Comparison of ENCODE assay signal across 34 cellular contexts in the genomic region with DNA sequence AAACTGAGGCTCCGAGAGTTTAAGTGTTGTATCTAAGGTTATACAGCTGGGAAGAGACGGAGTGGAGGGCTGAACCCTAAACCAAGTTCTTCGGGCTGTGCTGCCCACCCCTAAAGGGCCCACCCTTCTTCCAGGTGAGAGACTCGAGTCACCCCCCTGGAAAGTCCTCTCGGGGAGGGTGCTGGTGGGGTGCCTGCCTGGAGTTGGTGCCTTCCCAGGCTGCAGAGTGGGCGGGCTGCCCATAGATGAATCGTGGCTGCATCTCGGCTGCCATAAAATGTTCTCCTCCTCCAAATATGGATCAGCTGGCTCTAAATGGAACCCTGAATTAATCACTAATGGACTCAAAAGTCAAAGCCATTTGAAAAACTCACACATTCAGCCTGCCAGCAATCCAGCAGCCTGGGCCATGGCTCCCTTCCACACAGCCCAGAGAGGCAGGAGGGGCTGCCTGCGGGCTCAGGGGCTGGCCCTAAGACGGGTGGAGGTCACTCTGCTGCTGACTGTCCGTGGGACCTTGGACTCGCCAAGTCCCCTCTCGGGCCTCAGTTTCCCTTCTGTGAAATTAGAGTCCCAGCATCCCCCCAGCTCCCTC. TPM values are rescaled to one million over a fixed set of nuclear protein-coding genes. Genes with fewer than 3 reads are reported as not detected.
"Had no signal": no experiment of that assay in that cellular context is flagged by ENCODE, and none has a peak within 500 bp of the region (broad histone marks: within the 10 kb centered on the region; RNA-seq: fewer than 3 reads in every experiment).

No MANE protein-coding gene starts in this region.

- H3K4me3 ChIP-seq: dorsolateral prefrontal cortex, gastrocnemius medialis, heart left ventricle, hepatocyte, left ventricle myocardium inferior, lung, neural progenitor cell, psoas muscle, sigmoid colon, testis, transverse colon had no signal

- H3K27ac ChIP-seq: dorsolateral prefrontal cortex, epithelial cell of prostate, gastrocnemius medialis, heart left ventricle, hepatocyte, left ventricle myocardium inferior, neural progenitor cell, psoas muscle, sigmoid colon, testis, transverse colon had no signal

- H3K9me3 ChIP-seq: gastrocnemius medialis, heart left ventricle, left ventricle myocardium inferior, psoas muscle, sigmoid colon, testis, transverse colon had no signal

- H3K27ac Mint-ChIP-seq: endodermal cell; memory B cell; naive thymus-derived CD4-positive, alpha-beta T cell; nephron; neural progenitor cell; stimulated activated memory B cell treated with anti-CD40 and anti-IgM and Interleukin-4, amounts not matched to agents 10 μg/mL and 1 μg/mL and 100 μg/mL, for 72 hours had no signal

- H3K4me1 Mint-ChIP-seq: memory B cell; nephron; stimulated activated memory B cell treated with anti-CD40 and anti-IgM and Interleukin-4, amounts not matched to agents 10 μg/mL and 1 μg/mL and 100 μg/mL, for 72 hours had no signal

- H3K9me3 Mint-ChIP-seq: endodermal cell; memory B cell; naive thymus-derived CD4-positive, alpha-beta T cell; nephron; neural progenitor cell; stimulated activated memory B cell treated with anti-CD40 and anti-IgM and Interleukin-4, amounts not matched to agents 10 μg/mL and 1 μg/mL and 100 μg/mL, for 72 hours had no signal

- ATAC-seq: esophagus mucosa; gastrocnemius medialis; heart left ventricle; left colon; naive thymus-derived CD4-positive, alpha-beta T cell; psoas muscle; right cardiac atrium; stimulated activated memory B cell treated with anti-CD40 and anti-IgM and Interleukin-4, amounts not matched to agents 10 μg/mL and 1 μg/mL and 100 μg/mL, for 72 hours; stimulated activated naive CD8-positive, alpha-beta T cell treated with anti-CD3 and anti-CD28 coated beads, Interleukin-15, Interleukin-2, amounts not matched to agents 100 U/mL and 50 U/mL, for 24 hours had no signal

- H3K4me1 ChIP-seq: gastrocnemius medialis, heart left ventricle, left ventricle myocardium inferior, psoas muscle, sigmoid colon, testis, transverse colon had no signal

- DNase-seq: caudate nucleus; cerebellar nuclear complex; effector CD8-positive, alpha-beta T cell; endodermal cell; foreskin fibroblast; gastrocnemius medialis; kidney glomerular epithelial cell; left colon; left ventricle myocardium inferior; naive thymus-derived CD4-positive, alpha-beta T cell; nucleus accumbens; psoas muscle; right cardiac atrium; sigmoid colon; stimulated activated CD4-positive, alpha-beta T cell treated with anti-CD3 and anti-CD28 coated beads, Interleukin-4, amount 100 ng/mL, for 4 hours; stimulated activated naive CD8-positive, alpha-beta T cell treated with anti-CD3 and anti-CD28 coated beads, Interleukin-15, Interleukin-2, amounts not matched to agents 100 U/mL and 50 U/mL, for 24 hours; substantia nigra; testis; transverse colon had no signal

- H3K36me3 Mint-ChIP-seq: memory B cell; naive thymus-derived CD4-positive, alpha-beta T cell; neural progenitor cell; stimulated activated memory B cell treated with anti-CD40 and anti-IgM and Interleukin-4, amounts not matched to agents 10 μg/mL and 1 μg/mL and 100 μg/mL, for 72 hours had no signal

- H3K4me3 Mint-ChIP-seq: endodermal cell; memory B cell; naive thymus-derived CD4-positive, alpha-beta T cell; nephron; neural progenitor cell; stimulated activated memory B cell treated with anti-CD40 and anti-IgM and Interleukin-4, amounts not matched to agents 10 μg/mL and 1 μg/mL and 100 μg/mL, for 72 hours had no signal

- H3K27me3 ChIP-seq: gastrocnemius medialis, hepatocyte, neural progenitor cell, sigmoid colon, testis, transverse colon had no signal

- H3K36me3 ChIP-seq: gastrocnemius medialis, heart left ventricle, left ventricle myocardium inferior, neural progenitor cell, sigmoid colon, transverse colon had no signal

RNA-seq across cellular contexts. Expression of a gene that starts 7.7 kb away (rescaled TPM):
- total RNA-seq: endodermal cell; esophagus mucosa; gastrocnemius medialis; heart left ventricle; hepatocyte; left colon; left ventricle myocardium inferior; mucosa of gallbladder; naive thymus-derived CD4-positive, alpha-beta T cell; osteocyte; psoas muscle; renal cortical epithelial cell; right cardiac atrium; sigmoid colon; skeletal muscle tissue; transverse colon; urinary bladder had no signal

RNA-seq across cellular contexts. Expression of a gene that starts 59.1 kb away (rescaled TPM):
- total RNA-seq: endodermal cell; naive thymus-derived CD4-positive, alpha-beta T cell had no signal
